8 cellular contexts compared by ENCODE assay signal in the genomic region with DNA sequence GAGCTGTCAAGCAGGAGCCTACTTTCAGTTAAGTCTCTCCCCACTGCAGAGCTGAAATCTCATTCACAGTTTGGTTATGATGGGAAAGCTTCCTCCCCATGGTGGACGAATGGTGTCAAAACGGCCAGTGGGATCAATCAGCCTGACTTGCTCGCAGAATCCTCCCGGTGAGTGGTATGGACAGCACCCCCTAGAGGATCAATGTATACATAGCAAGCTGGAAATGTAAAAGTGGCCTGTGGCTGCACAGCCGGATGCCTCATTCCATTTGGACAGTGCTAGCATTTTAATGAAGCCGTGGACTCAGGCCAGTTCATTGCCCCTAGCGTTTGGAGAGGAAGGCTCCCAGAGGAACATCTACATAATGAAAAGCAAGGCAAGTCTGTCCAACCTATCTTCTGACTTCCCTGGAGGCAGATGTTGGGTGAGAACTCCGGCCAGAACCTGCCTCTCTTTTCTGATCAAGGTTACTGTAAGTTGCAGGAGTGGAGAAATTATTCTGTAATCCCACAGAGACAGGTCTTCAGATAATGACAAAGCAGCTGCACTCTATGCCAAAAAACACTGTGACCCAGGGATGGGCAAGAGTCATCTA.
DNase-seq lines count a peak whose midpoint lies in the region; ATAC-seq and TF ChIP-seq lines count a peak whose summit lies in the region.

No MANE protein-coding gene starts in this region.

- peak overlapping the region; percentile 14 for H3K4me2 ChIP-seq in osteoblast (ENCODE audit: insufficient read depth, low read length)

- TF ChIP-seq CTCF in epithelial cell of esophagus (IDR thresholded peaks at IDR 0.05; ENCODE audit: insufficient read depth, low read depth, low read length, missing control alignments) = peak; percentile 34
- peak; percentile 84 for TF ChIP-seq CTCF in osteoblast (IDR thresholded peaks at IDR 0.05; ENCODE audit: extremely low read depth, low read depth, low read length)
- TF ChIP-seq CTCF in coronary artery (IDR thresholded peaks at IDR 0.05) = no peak
- TF ChIP-seq CTCF in sigmoid colon (IDR thresholded peaks at IDR 0.05) = peak in 2 of 4 experiments; percentile 17 to 41

- no peaks in the 10 kb centered on the region for H4K20me1 ChIP-seq in osteoblast (ENCODE audit: insufficient read depth, low read length)

- H3K27ac ChIP-seq in osteoblast (ENCODE audit: low read depth, low read length) (no peak overlapping the region), coronary artery (no peak overlapping the region), sigmoid colon (peak overlapping the region in 2 of 4 donors; percentile 69 to 77)

- H3K9me3 ChIP-seq in osteoblast (ENCODE audit: low read depth, low read length) (no peaks in the 10 kb centered on the region), sigmoid colon (no peaks in the 10 kb centered on the region)

- H3K27me3 ChIP-seq in osteoblast (ENCODE audit: insufficient read depth, low read length) (no peaks in the 10 kb centered on the region), sigmoid colon (no peaks in the 10 kb centered on the region)

- DNase-seq in ACHN = peak; percentile 17
- peak; percentile 23 for DNase-seq in GM19238 (ENCODE audit: insufficient read length, low spot score)
- peak; percentile 37 for DNase-seq in NCI-H2227 (lab: John Stamatoyannopoulos, UW; ENCODE audit: unreplicated experiment)
- peak; percentile 20 for DNase-seq in epithelial cell of esophagus (ENCODE audit: low read depth)
- peak; percentile 93 for DNase-seq in osteoblast (ENCODE audit: insufficient read length, low spot score, missing footprints)
- no peak for DNase-seq in coronary artery (ENCODE audit: low spot score)
- no peak for DNase-seq in sigmoid colon

- no peak for TF ChIP-seq POLR2A in sigmoid colon (IDR thresholded peaks at IDR 0.05)

- H3K79me2 ChIP-seq in osteoblast (ENCODE audit: insufficient read depth, low read length) = no peaks in the 10 kb centered on the region

- intact Hi-C loops in sigmoid colon (cut with DNase I) = no loop called here

- H3K4me1 ChIP-seq in osteoblast (ENCODE audit: insufficient read depth, low read length) (peaks cover 9% of the 10 kb centered on the region), sigmoid colon (peaks cover 0 to 30% (median 23%) of the 10 kb centered on the region in 4 donors)

- H2AFZ ChIP-seq in osteoblast (ENCODE audit: low read length) = no peak overlapping the region

- in situ Hi-C loops in ACHN (cut with HindIII; ENCODE audit: low pct_ligation_motif_present, low pct_unique_long_range_greater_than_20kb, low sequenced_read_pairs) = no loop called here

- 26 to 36% methylated on average over 8 of the region's 8 CpGs for WGBS in sigmoid colon, 2 donors

- no peak for ATAC-seq in GM19452 (IDR thresholded peaks at IDR 0.05; ENCODE audit: unreplicated experiment)

- H3K4me3 ChIP-seq in epithelial cell of esophagus (ENCODE audit: low read length) = no peak overlapping the region
- H3K4me3 ChIP-seq in osteoblast (ENCODE audit: insufficient read depth, low read length) = no peak overlapping the region
- no peak overlapping the region for H3K4me3 ChIP-seq in coronary artery
- no peak overlapping the region for H3K4me3 ChIP-seq in sigmoid colon

- no peak for TF ChIP-seq EP300 in sigmoid colon (IDR thresholded peaks at IDR 0.05)

- no peaks in the 10 kb centered on the region for H3K36me3 ChIP-seq in osteoblast (ENCODE audit: insufficient read depth, low read length)
- H3K36me3 ChIP-seq in sigmoid colon = no peaks in the 10 kb centered on the region

Comparison
In these comparisons a context has a peak if more than half of its experiments do, and no peak if none do; other contexts are left out.
1. DNase-seq: peak in ACHN (single experiment), GM19238 (single experiment), NCI-H2227 (single experiment), epithelial cell of esophagus (single experiment) and osteoblast (single experiment); none in coronary artery (single experiment) and sigmoid colon (single experiment).